ENCODE assay signal across 28 cellular contexts in the genomic region with DNA sequence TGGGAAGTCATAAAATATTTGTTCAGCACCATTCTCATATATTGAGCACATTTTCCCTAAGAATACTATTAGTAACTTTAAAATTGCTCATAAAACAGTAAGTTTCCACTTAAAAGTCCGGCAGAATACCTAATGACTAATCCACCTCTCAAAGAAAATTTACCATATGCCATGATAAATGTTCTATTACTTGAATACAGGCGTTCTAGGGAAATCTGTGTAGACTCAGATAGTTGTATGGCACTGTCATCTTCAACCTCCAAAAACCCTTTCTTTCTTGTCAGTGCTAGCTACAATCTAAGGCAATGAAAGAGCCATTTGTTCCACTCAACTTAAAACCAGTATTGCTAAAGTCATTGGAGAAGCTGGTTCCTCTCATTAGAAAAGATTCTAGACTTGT. TPM values are rescaled to one million over a fixed set of nuclear protein-coding genes. Genes with fewer than 3 reads are reported as not detected.
"Had no signal": no experiment of that assay in that cellular context is flagged by ENCODE, and none has a peak within 500 bp of the region (broad histone marks: within the 10 kb centered on the region; RNA-seq: fewer than 3 reads in every experiment).

No MANE protein-coding gene starts in this region.

- H3K4me1 ChIP-seq: adrenal gland, psoas muscle, suprapubic skin, tibial nerve had no signal

- DNase-seq: activated CD4-positive, alpha-beta T cell treated with anti-CD3 and anti-CD28 coated beads for 36 hours; activated CD4-positive, alpha-beta T cell treated with anti-CD3 and anti-CD28 coated beads, Interleukin-2, amount 50 U/mL, for 48 hours; activated CD4-positive, CD25-positive, alpha-beta regulatory T cell; activated CD8-positive, alpha-beta memory T cell treated with anti-CD3 and anti-CD28 coated beads for 24 hours; activated effector memory CD4-positive, alpha-beta T cell treated with Interleukin-2 at 50 U/mL for 16 hours; activated naive CD4-positive, alpha-beta T cell treated with Interleukin-2 at 50 U/mL for 16 hours; activated naive CD8-positive, alpha-beta T cell treated with anti-CD3 and anti-CD28 coated beads for 36 hours; adrenal gland; cerebellar nuclear complex; foreskin fibroblast; left cardiac atrium; left ventricle myocardium superior; naive B cell; nephron progenitor cell; pancreas; psoas muscle; sigmoid colon; small intestine; stimulated activated CD4-positive, alpha-beta T cell treated with anti-CD3 and anti-CD28 coated beads, Interleukin-4, amount 100 ng/mL, for 4 hours; stimulated activated CD8-positive, alpha-beta memory T cell treated with anti-CD3 and anti-CD28 coated beads, Interleukin-4, amount 100 ng/mL, for 48 hours; stimulated activated naive CD8-positive, alpha-beta T cell treated with anti-CD3 and anti-CD28 coated beads, Interleukin-15, amount 100 ng/mL, for 72 hours had no signal

- H3K27ac ChIP-seq: adrenal gland, ascending aorta, cardiac muscle cell, coronary artery, pancreas, psoas muscle, sigmoid colon, suprapubic skin, tibial nerve had no signal

- ATAC-seq: activated CD4-positive, alpha-beta T cell treated with anti-CD3 and anti-CD28 coated beads for 36 hours; esophagus mucosa; left cardiac atrium; left ventricle myocardium superior; pancreas; psoas muscle; stimulated activated memory B cell treated with anti-CD40 and anti-IgM and Interleukin-4, amounts not matched to agents 10 μg/mL and 1 μg/mL and 100 μg/mL, for 72 hours; stimulated activated naive CD8-positive, alpha-beta T cell treated with anti-CD3 and anti-CD28 coated beads, Interleukin-15, amount 100 ng/mL, for 72 hours had no signal

- H3K27me3 ChIP-seq: adrenal gland, ascending aorta, pancreas had no signal

- H3K4me3 ChIP-seq: adrenal gland, ascending aorta, cardiac muscle cell, coronary artery, pancreas, psoas muscle, sigmoid colon, suprapubic skin, tibial nerve had no signal

- H3K9me3 ChIP-seq: adrenal gland, ascending aorta, pancreas, psoas muscle, sigmoid colon, suprapubic skin, tibial nerve had no signal

- H3K36me3 ChIP-seq: adrenal gland, ascending aorta, cardiac muscle cell, pancreas, sigmoid colon, suprapubic skin, tibial nerve had no signal

RNA-seq across cellular contexts. Expression of a gene that starts 7.3 kb away (rescaled TPM):
- total RNA-seq: activated CD4-positive, alpha-beta T cell treated with anti-CD3 and anti-CD28 coated beads for 36 hours; activated naive CD8-positive, alpha-beta T cell treated with anti-CD3 and anti-CD28 coated beads for 36 hours; ascending aorta; left ventricle myocardium superior had no signal
